In the genomic region with DNA sequence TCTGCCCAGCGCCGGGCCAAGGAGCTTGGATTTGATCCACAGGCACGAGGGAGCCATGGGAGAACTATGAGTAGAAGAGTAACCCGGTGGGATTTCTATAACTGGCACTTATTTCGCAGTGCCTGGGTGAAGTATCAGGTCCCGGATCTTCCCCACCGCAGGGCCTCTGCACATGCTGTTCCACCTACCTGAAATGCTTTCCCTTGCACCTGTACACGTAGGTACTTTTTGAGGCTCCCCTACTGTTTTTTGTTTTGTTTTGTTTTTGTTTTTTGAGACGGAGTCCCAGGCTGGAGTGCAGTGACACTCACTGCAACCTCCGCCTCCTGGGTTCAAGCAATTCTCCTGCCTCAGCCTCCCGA, we compare ENCODE assay signal across 9 cellular contexts. TPM values are rescaled to one million over a fixed set of nuclear protein-coding genes. Genes with fewer than 3 reads are reported as not detected.
DNase-seq lines count a peak whose midpoint lies in the region; ATAC-seq and TF ChIP-seq lines count a peak whose summit lies in the region.
"Had no signal": no experiment of that assay in that cellular context is flagged by ENCODE, and none has a peak within 500 bp of the region (broad histone marks: within the 10 kb centered on the region; RNA-seq: fewer than 3 reads in every experiment).

No MANE protein-coding gene starts in this region.

- intact Hi-C loops in activated CD4-positive, alpha-beta memory T cell treated with anti-CD3 and anti-CD28 coated beads for 36 hours (cut with micrococcal nuclease): no loop called here

- no peaks in the 10 kb centered on the region for H3K36me3 ChIP-seq in hepatocyte (replicated peaks; ENCODE audit: insufficient read depth, low read depth)
- H3K36me3 ChIP-seq: gastroesophageal sphincter had no signal

- POLR2A ChIA-PET in activated CD4-positive, alpha-beta memory T cell treated with anti-CD3 and anti-CD28 coated beads for 36 hours (lab: Charles Lee): interaction anchor here (1.5 kb wide), 1 partner anchor 9 kb away, joined by 3 read pairs; no protein-coding TSS in a partner anchor

- peaks cover 34% of the 10 kb centered on the region for H3K27me3 Mint-ChIP-seq in T-helper 2 cell treated with Interferon-gamma antibody and Interleukin-4, amounts not matched to agents 5 μg/mL and 100 μg/mL, for 36 hours (ENCODE audit: low read depth)
- H3K27me3 Mint-ChIP-seq in activated CD4-positive, alpha-beta memory T cell treated with anti-CD3 and anti-CD28 coated beads for 36 hours: no peaks in the 10 kb centered on the region
- peaks cover 20 to 55% of the 10 kb centered on the region in 2 donors for H3K27me3 Mint-ChIP-seq in stimulated activated naive B cell treated with anti-CD40 and anti-IgM and Interleukin-4, amounts not matched to agents 10 μg/mL and 1 μg/mL and 100 μg/mL, for 72 hours

- CTCF ChIA-PET in activated CD4-positive, alpha-beta memory T cell treated with anti-CD3 and anti-CD28 coated beads for 36 hours (lab: Charles Lee): interaction anchor here (1.1 to 3.2 kb wide), 3 partner anchors 10 to 237 kb away, joined by 3 to 23 read pairs (median 4); a partner anchor contains a TSS

- H3K9me2 ChIP-seq in hepatocyte (replicated peaks; ENCODE audit: insufficient read depth): no peaks in the 10 kb centered on the region

- H3K4me1 ChIP-seq in hepatocyte (ENCODE audit: insufficient read depth): no peaks in the 10 kb centered on the region

- H3K4me3 ChIP-seq in hepatocyte: no peak overlapping the region

- DNase-seq in T-helper 2 cell treated with Interferon-gamma antibody and Interleukin-4, amounts not matched to agents 5 μg/mL and 100 μg/mL, for 36 hours (ENCODE audit: low spot score): no peak
- DNase-seq in T-helper 2 cell (no peak), hepatocyte (ENCODE audit: low spot score) (no peak), Ammon's horn (ENCODE audit: low spot score) (no peak), 8988T (no peak)
- DNase-seq in activated CD4-positive, alpha-beta memory T cell treated with anti-CD3 and anti-CD28 coated beads for 36 hours: no peak
- DNase-seq in stimulated activated naive B cell treated with anti-CD40 and anti-IgM and Interleukin-4, amounts not matched to agents 10 μg/mL and 1 μg/mL and 100 μg/mL, for 72 hours: no peak

- no peak overlapping the region for H3K27ac Mint-ChIP-seq in T-helper 2 cell treated with Interferon-gamma antibody and Interleukin-4, amounts not matched to agents 5 μg/mL and 100 μg/mL, for 36 hours
- no peak overlapping the region for H3K27ac Mint-ChIP-seq in activated CD4-positive, alpha-beta memory T cell treated with anti-CD3 and anti-CD28 coated beads for 36 hours
- H3K27ac Mint-ChIP-seq in stimulated activated naive B cell treated with anti-CD40 and anti-IgM and Interleukin-4, amounts not matched to agents 10 μg/mL and 1 μg/mL and 100 μg/mL, for 72 hours: peak overlapping the region; percentile 31

- peaks cover 3% of the 10 kb centered on the region for H3K4me1 Mint-ChIP-seq in T-helper 2 cell treated with Interferon-gamma antibody and Interleukin-4, amounts not matched to agents 5 μg/mL and 100 μg/mL, for 36 hours (ENCODE audit: low read depth)
- peaks cover 10% of the 10 kb centered on the region for H3K4me1 Mint-ChIP-seq in activated CD4-positive, alpha-beta memory T cell treated with anti-CD3 and anti-CD28 coated beads for 36 hours (ENCODE audit: low read depth)
- H3K4me1 Mint-ChIP-seq in stimulated activated naive B cell treated with anti-CD40 and anti-IgM and Interleukin-4, amounts not matched to agents 10 μg/mL and 1 μg/mL and 100 μg/mL, for 72 hours: peaks cover 10 to 24% of the 10 kb centered on the region in 2 donors

- H4K20me1 ChIP-seq in hepatocyte (ENCODE audit: insufficient read depth, poor library complexity, severe bottlenecking): no peaks in the 10 kb centered on the region

- no peak for TF ChIP-seq CTCF in hepatocyte (IDR thresholded peaks at IDR 0.05; ENCODE audit: poor library complexity)

- no peak overlapping the region for H3K27ac ChIP-seq in hepatocyte

- H2AFZ ChIP-seq in hepatocyte: no peak overlapping the region

- H3K9me3 ChIP-seq in hepatocyte (ENCODE audit: low read depth): no peaks in the 10 kb centered on the region
- H3K9me3 ChIP-seq: gastroesophageal sphincter had no signal

- no peaks in the 10 kb centered on the region for H3K36me3 Mint-ChIP-seq in T-helper 2 cell treated with Interferon-gamma antibody and Interleukin-4, amounts not matched to agents 5 μg/mL and 100 μg/mL, for 36 hours (ENCODE audit: low read depth)
- no peaks in the 10 kb centered on the region for H3K36me3 Mint-ChIP-seq in activated CD4-positive, alpha-beta memory T cell treated with anti-CD3 and anti-CD28 coated beads for 36 hours
- no peaks in the 10 kb centered on the region for H3K36me3 Mint-ChIP-seq in stimulated activated naive B cell treated with anti-CD40 and anti-IgM and Interleukin-4, amounts not matched to agents 10 μg/mL and 1 μg/mL and 100 μg/mL, for 72 hours

- H3K9me3 Mint-ChIP-seq in T-helper 2 cell treated with Interferon-gamma antibody and Interleukin-4, amounts not matched to agents 5 μg/mL and 100 μg/mL, for 36 hours: no peaks in the 10 kb centered on the region
- no peaks in the 10 kb centered on the region for H3K9me3 Mint-ChIP-seq in activated CD4-positive, alpha-beta memory T cell treated with anti-CD3 and anti-CD28 coated beads for 36 hours
- no peaks in the 10 kb centered on the region for H3K9me3 Mint-ChIP-seq in stimulated activated naive B cell treated with anti-CD40 and anti-IgM and Interleukin-4, amounts not matched to agents 10 μg/mL and 1 μg/mL and 100 μg/mL, for 72 hours

- H3K79me2 ChIP-seq in hepatocyte: no peaks in the 10 kb centered on the region

- peaks cover 17% of the 10 kb centered on the region for H3K27me3 ChIP-seq in hepatocyte

- H3K4me2 ChIP-seq in hepatocyte: peak overlapping the region; percentile 74

- peak overlapping the region; percentile 76 for H3K4me3 Mint-ChIP-seq in T-helper 2 cell treated with Interferon-gamma antibody and Interleukin-4, amounts not matched to agents 5 μg/mL and 100 μg/mL, for 36 hours
- peak overlapping the region; percentile 69 for H3K4me3 Mint-ChIP-seq in activated CD4-positive, alpha-beta memory T cell treated with anti-CD3 and anti-CD28 coated beads for 36 hours
- H3K4me3 Mint-ChIP-seq in stimulated activated naive B cell treated with anti-CD40 and anti-IgM and Interleukin-4, amounts not matched to agents 10 μg/mL and 1 μg/mL and 100 μg/mL, for 72 hours: peak overlapping the region; percentile 77 to 84

- WGBS in hepatocyte (ENCODE audit: low lambda C conversion rate, missing lambda C conversion rate): 49% methylated on average over 11 of the region's 11 CpGs

- no peak for ATAC-seq in stimulated activated naive B cell treated with anti-CD40 and anti-IgM and Interleukin-4, amounts not matched to agents 10 μg/mL and 1 μg/mL and 100 μg/mL, for 72 hours (replicated peaks)
- no peak for ATAC-seq in GM21528 (IDR thresholded peaks at IDR 0.05; ENCODE audit: low FRiP score, unreplicated experiment)

RNA-seq across cellular contexts. Expression of a gene that starts 0.4 kb away (rescaled TPM):
- 1 to 10 TPM; 2.3 to 2.9 TPM for total RNA-seq in activated CD4-positive, alpha-beta memory T cell treated with anti-CD3 and anti-CD28 coated beads for 36 hours
- 0.56 and 3.2 TPM in 2 replicates for total RNA-seq in hepatocyte
- 1.2 TPM in 1 of 2 replicates, not detected in the other for polyA plus RNA-seq in hepatocyte

RNA-seq across cellular contexts. Expression of a gene that starts 20.5 kb away (rescaled TPM):
- total RNA-seq in activated CD4-positive, alpha-beta memory T cell treated with anti-CD3 and anti-CD28 coated beads for 36 hours: 1 to 10 TPM; 1.7 to 2.9 TPM
- total RNA-seq in hepatocyte: 12.0 and 14.7 TPM in 2 replicates
- 23.4 and 26.3 TPM in 2 replicates for polyA plus RNA-seq in hepatocyte

RNA-seq across cellular contexts. Expression of a gene that starts 22.2 kb away (rescaled TPM):
- total RNA-seq in activated CD4-positive, alpha-beta memory T cell treated with anti-CD3 and anti-CD28 coated beads for 36 hours: 1,000 to 10,000 TPM; 2,068 to 2,091 TPM
- total RNA-seq in hepatocyte: 293 and 312 TPM in 2 replicates
- polyA plus RNA-seq in hepatocyte: 683 and 693 TPM in 2 replicates

RNA-seq across cellular contexts. Expression of a gene that starts 22.3 kb away (rescaled TPM):
- 10 to 100 TPM; 84.2 to 85.1 TPM for total RNA-seq in activated CD4-positive, alpha-beta memory T cell treated with anti-CD3 and anti-CD28 coated beads for 36 hours
- 34.4 and 44.9 TPM in 2 replicates for total RNA-seq in hepatocyte
- polyA plus RNA-seq in hepatocyte: 115 and 124 TPM in 2 replicates

RNA-seq across cellular contexts. Expression of a gene that starts 35.3 kb away (rescaled TPM):
- 10 to 100 TPM; 44.9 to 45.4 TPM for total RNA-seq in activated CD4-positive, alpha-beta memory T cell treated with anti-CD3 and anti-CD28 coated beads for 36 hours
- 44.5 and 53.8 TPM in 2 replicates for total RNA-seq in hepatocyte
- polyA plus RNA-seq in hepatocyte: 77.5 and 91.4 TPM in 2 replicates
